In the genomic region with DNA sequence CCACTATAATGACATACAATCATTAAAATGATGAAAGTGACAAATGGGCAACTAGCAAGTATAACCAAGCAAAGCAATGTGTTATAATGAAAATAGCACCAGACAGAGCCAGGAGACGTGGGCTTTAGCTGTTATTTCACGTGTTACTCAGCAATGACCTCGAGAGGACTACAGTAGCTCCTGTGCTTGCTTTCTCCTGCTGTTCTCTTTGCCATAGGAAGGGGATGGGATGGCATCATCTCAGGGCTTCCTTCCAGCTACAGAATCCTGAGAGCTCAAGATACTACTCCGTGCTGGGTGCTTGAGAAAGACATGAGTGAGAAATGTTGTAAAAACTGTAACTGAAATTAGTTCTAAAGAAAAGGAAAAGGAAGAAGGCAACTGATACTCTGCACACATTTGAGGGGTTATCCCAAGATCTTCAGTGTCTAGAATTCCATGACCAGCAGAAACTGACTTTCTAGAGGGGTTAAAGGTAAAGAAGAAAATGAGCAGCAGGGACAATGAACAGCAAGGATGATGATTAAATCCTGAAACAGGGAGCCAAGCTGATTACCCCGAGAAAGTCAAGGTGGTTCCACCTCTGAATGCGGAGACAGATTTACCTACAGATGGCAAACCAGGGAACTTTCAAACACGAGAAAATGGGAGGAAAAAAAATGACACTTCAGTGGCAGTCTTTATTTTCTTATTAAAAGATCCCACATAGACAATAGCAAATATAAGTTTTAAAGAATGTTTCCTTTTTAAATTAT, we compare ENCODE assay signal across 19 cellular contexts. TPM values are rescaled to one million over a fixed set of nuclear protein-coding genes. Genes with fewer than 3 reads are reported as not detected.
"Had no signal": no experiment of that assay in that cellular context is flagged by ENCODE, and none has a peak within 500 bp of the region (broad histone marks: within the 10 kb centered on the region; RNA-seq: fewer than 3 reads in every experiment).

No MANE protein-coding gene starts in this region.

- DNase-seq: activated B cell treated with CpG ODN at 0.5 μM for 24 hours; activated CD4-positive, alpha-beta T cell treated with anti-CD3 and anti-CD28 coated beads for 48 hours; activated CD8-positive, alpha-beta T cell treated with anti-CD3 and anti-CD28 coated beads, Interleukin-2, amount 10 ng/mL, durations not matched to agents 7 days and 5 days; activated naive CD4-positive, alpha-beta T cell treated with Interleukin-2 at 50 U/mL for 16 hours; activated naive CD8-positive, alpha-beta T cell treated with anti-CD3 and anti-CD28 coated beads, Interleukin-2, amount 10 ng/mL, durations not matched to agents 7 days and 5 days; activated T-cell treated with anti-CD3 and anti-CD28 coated beads, Interleukin-2, amount 50 U/mL, for 24 hours; brain microvascular endothelial cell; cerebellar nuclear complex; effector CD4-positive, alpha-beta T cell; immature natural killer cell; mesendoderm; natural killer cell; posterior cingulate gyrus; stimulated activated naive CD4-positive, alpha-beta T cell; T-helper 9 cell; thyroid gland had no signal

- ATAC-seq: activated CD8-positive, alpha-beta T cell treated with anti-CD3 and anti-CD28 coated beads, Interleukin-2, amount 10 ng/mL, durations not matched to agents 7 days and 5 days; natural killer cell had no signal

- H3K9me3 ChIP-seq: gastrocnemius medialis, neutrophil, thyroid gland had no signal

- H3K9me3 Mint-ChIP-seq: activated naive CD8-positive, alpha-beta T cell treated with anti-CD3 and anti-CD28 coated beads, Interleukin-2, amount 10 ng/mL, durations not matched to agents 7 days and 5 days; activated T-cell treated with anti-CD3 and anti-CD28 coated beads, Interleukin-2, amount 50 U/mL, for 24 hours; activated T-helper 2 cell treated with anti-CD3 and anti-CD28 coated beads, Interferon-gamma antibody, Interleukin-2, Interleukin-4, amounts not matched to agents 10 μg/mL and 5 μg/mL and 100 μg/mL, durations not matched to agents 14 hours and 24 hours and 36 hours had no signal

- H3K4me1 Mint-ChIP-seq: activated B cell treated with CpG ODN at 0.5 μM for 24 hours; activated naive CD8-positive, alpha-beta T cell treated with anti-CD3 and anti-CD28 coated beads, Interleukin-2, amount 10 ng/mL, durations not matched to agents 7 days and 5 days; immature natural killer cell; natural killer cell had no signal

- H3K36me3 Mint-ChIP-seq: activated naive CD8-positive, alpha-beta T cell treated with anti-CD3 and anti-CD28 coated beads, Interleukin-2, amount 10 ng/mL, durations not matched to agents 7 days and 5 days; immature natural killer cell had no signal

- H3K27ac Mint-ChIP-seq: activated B cell treated with CpG ODN at 0.5 μM for 24 hours; activated CD8-positive, alpha-beta T cell treated with anti-CD3 and anti-CD28 coated beads, Interleukin-2, amount 10 ng/mL, durations not matched to agents 7 days and 5 days; activated naive CD8-positive, alpha-beta T cell treated with anti-CD3 and anti-CD28 coated beads, Interleukin-2, amount 10 ng/mL, durations not matched to agents 7 days and 5 days; activated T-cell treated with anti-CD3 and anti-CD28 coated beads, Interleukin-2, amount 50 U/mL, for 24 hours; activated T-helper 2 cell treated with anti-CD3 and anti-CD28 coated beads, Interferon-gamma antibody, Interleukin-2, Interleukin-4, amounts not matched to agents 10 μg/mL and 5 μg/mL and 100 μg/mL, durations not matched to agents 14 hours and 24 hours and 36 hours; immature natural killer cell; natural killer cell had no signal

- H3K27me3 ChIP-seq: brain microvascular endothelial cell, gastrocnemius medialis, neutrophil, thyroid gland had no signal

- H3K4me1 ChIP-seq: thyroid gland had no signal

- H3K27ac ChIP-seq: brain microvascular endothelial cell, gastrocnemius medialis, neutrophil, thyroid gland had no signal

- H3K4me3 Mint-ChIP-seq: activated B cell treated with CpG ODN at 0.5 μM for 24 hours; activated CD8-positive, alpha-beta T cell treated with anti-CD3 and anti-CD28 coated beads, Interleukin-2, amount 10 ng/mL, durations not matched to agents 7 days and 5 days; activated naive CD8-positive, alpha-beta T cell treated with anti-CD3 and anti-CD28 coated beads, Interleukin-2, amount 10 ng/mL, durations not matched to agents 7 days and 5 days; activated T-cell treated with anti-CD3 and anti-CD28 coated beads, Interleukin-2, amount 50 U/mL, for 24 hours; immature natural killer cell; natural killer cell had no signal

- H3K36me3 ChIP-seq: brain microvascular endothelial cell, gastrocnemius medialis, neutrophil, thyroid gland had no signal

- H3K4me3 ChIP-seq: gastrocnemius medialis, thyroid gland had no signal

RNA-seq across cellular contexts. Expression of a gene that starts 33.4 kb away (rescaled TPM):
- total RNA-seq: activated B cell treated with CpG ODN at 0.5 μM for 24 hours; activated CD8-positive, alpha-beta T cell treated with anti-CD3 and anti-CD28 coated beads, Interleukin-2, amount 10 ng/mL, durations not matched to agents 7 days and 5 days; activated T-helper 2 cell treated with anti-CD3 and anti-CD28 coated beads, Interferon-gamma antibody, Interleukin-2, Interleukin-4, amounts not matched to agents 10 μg/mL and 5 μg/mL and 100 μg/mL, durations not matched to agents 14 hours and 24 hours and 36 hours had no signal
